ENCODE assay signal across 24 cellular contexts in genomic region chr2:60764736-60765534, GRCh38. TPM values are rescaled to one million over a fixed set of nuclear protein-coding genes. Genes with fewer than 3 reads are reported as not detected.
DNase-seq lines count a peak whose midpoint lies in the region; ATAC-seq, FAIRE-seq and TF ChIP-seq lines count a peak whose summit lies in the region.
"Had no signal": no experiment of that assay in that cellular context is flagged by ENCODE, and none has a peak within 500 bp of the region (broad histone marks: within the 10 kb centered on the region; RNA-seq: fewer than 3 reads in every experiment).

No MANE protein-coding gene starts in this region.

- H3K4me3 Mint-ChIP-seq in activated T-cell treated with anti-CD3 and anti-CD28 coated beads, Interleukin-2, amount 50 U/mL, for 72 hours, result no peak overlapping the region
- no peak overlapping the region for H3K4me3 Mint-ChIP-seq in activated T-cell treated with anti-CD3 and anti-CD28 coated beads, Interleukin-2, amount 50 U/mL, for 4 hours
- H3K4me3 Mint-ChIP-seq: endodermal cell, neural crest cell had no signal

- H3K4me1 Mint-ChIP-seq in activated T-cell treated with anti-CD3 and anti-CD28 coated beads, Interleukin-2, amount 50 U/mL, for 72 hours (ENCODE audit: low read depth), result peaks cover 30% of the 10 kb centered on the region
- H3K4me1 Mint-ChIP-seq in activated T-cell treated with anti-CD3 and anti-CD28 coated beads, Interleukin-2, amount 50 U/mL, for 4 hours (ENCODE audit: low read depth), result peaks cover 32% of the 10 kb centered on the region

- ATAC-seq in activated T-cell treated with anti-CD3 and anti-CD28 coated beads, Interleukin-2, amount 50 U/mL, for 72 hours (replicated peaks in 1 of 2), result peak; percentile 40 to 52
- ATAC-seq in activated T-cell treated with anti-CD3 and anti-CD28 coated beads, Interleukin-2, amount 50 U/mL, for 4 hours, result no peak
- ATAC-seq in GM21576 (IDR thresholded peaks at IDR 0.05; ENCODE audit: unreplicated experiment), result no peak
- ATAC-seq: heart right ventricle, upper lobe of right lung had no signal

- H3K9me3 Mint-ChIP-seq in activated T-cell treated with anti-CD3 and anti-CD28 coated beads, Interleukin-2, amount 50 U/mL, for 72 hours, result no peaks in the 10 kb centered on the region
- no peaks in the 10 kb centered on the region for H3K9me3 Mint-ChIP-seq in activated T-cell treated with anti-CD3 and anti-CD28 coated beads, Interleukin-2, amount 50 U/mL, for 4 hours
- H3K9me3 Mint-ChIP-seq: endodermal cell, neural crest cell had no signal

- peaks cover 9 to 16% of the 10 kb centered on the region in 2 donors for H3K36me3 ChIP-seq in small intestine (ENCODE audit: control insufficient read depth in 2 of 2, insufficient read depth in 2 of 2, low read length in 2 of 2)

- no peak for FAIRE-seq in small intestine (lab: Jason Lieb, UNC)
- FAIRE-seq: H1 had no signal

- peak overlapping the region; percentile 61 for H3K27ac Mint-ChIP-seq in activated T-cell treated with anti-CD3 and anti-CD28 coated beads, Interleukin-2, amount 50 U/mL, for 72 hours
- H3K27ac Mint-ChIP-seq: endodermal cell had no signal

- no peak overlapping the region for H3K4me3 ChIP-seq in fibroblast of mammary gland (ENCODE audit: control insufficient read depth, low read depth, low read length)
- H3K4me3 ChIP-seq in small intestine (ENCODE audit: low read depth in 1 of 2, low read length in 2 of 2), result no peak overlapping the region
- H3K4me3 ChIP-seq: coronary artery, heart right ventricle, sigmoid colon, upper lobe of right lung had no signal

- H3K36me3 Mint-ChIP-seq in activated T-cell treated with anti-CD3 and anti-CD28 coated beads, Interleukin-2, amount 50 U/mL, for 72 hours (ENCODE audit: insufficient read depth in 2 of 2), result peaks cover 7 to 35% of the 10 kb centered on the region in 2 donors
- peaks cover 41% of the 10 kb centered on the region for H3K36me3 Mint-ChIP-seq in activated T-cell treated with anti-CD3 and anti-CD28 coated beads, Interleukin-2, amount 50 U/mL, for 4 hours (ENCODE audit: insufficient read depth)

- H3K27me3 ChIP-seq in small intestine (ENCODE audit: control insufficient read depth in 2 of 2, insufficient read depth in 2 of 2, low read length in 2 of 2), result no peaks in the 10 kb centered on the region
- H3K27me3 ChIP-seq: heart right ventricle, sigmoid colon, upper lobe of right lung had no signal

- H3K27ac ChIP-seq in small intestine (ENCODE audit: low read depth in 1 of 2, low read length in 1 of 2), result no peak overlapping the region
- H3K27ac ChIP-seq: coronary artery, heart right ventricle, HL-60, sigmoid colon, upper lobe of right lung had no signal

- no peaks in the 10 kb centered on the region for H3K27me3 Mint-ChIP-seq in activated T-cell treated with anti-CD3 and anti-CD28 coated beads, Interleukin-2, amount 50 U/mL, for 72 hours (ENCODE audit: low read depth)
- H3K27me3 Mint-ChIP-seq in activated T-cell treated with anti-CD3 and anti-CD28 coated beads, Interleukin-2, amount 50 U/mL, for 4 hours (ENCODE audit: low read depth), result no peaks in the 10 kb centered on the region

- no peaks in the 10 kb centered on the region for H3K9me3 ChIP-seq in small intestine (ENCODE audit: control insufficient read depth, low read depth)
- H3K9me3 ChIP-seq: Caco-2, heart right ventricle, sigmoid colon, upper lobe of right lung had no signal

- no peak for DNase-seq in activated T-cell treated with anti-CD3 and anti-CD28 coated beads, Interleukin-2, amount 50 U/mL, for 72 hours
- DNase-seq in activated T-cell treated with anti-CD3 and anti-CD28 coated beads, Interleukin-2, amount 50 U/mL, for 4 hours, result no peak
- DNase-seq in RKO (ENCODE audit: low spot score) (peak; percentile 8), fibroblast of mammary gland (ENCODE audit: low read depth) (peak; percentile 51), small intestine (peak; percentile 17), NOMO-1 treated with dmso at 0.1 percent for 144 hours (lab: John Stamatoyannopoulos, UW; ENCODE audit: unreplicated experiment) (no peak)
- no peak for DNase-seq in NK-92 treated with Interleukin-12 subunit alpha and Interleukin-12 subunit beta, amount 100 ng/mL, for 24 hours (lab: John Stamatoyannopoulos, UW)
- DNase-seq: activated CD4-positive, alpha-beta T cell treated with anti-CD3 and anti-CD28 coated beads for 4 hours; activated effector memory CD4-positive, alpha-beta T cell treated with anti-CD3 and anti-CD28 coated beads, Interleukin-2, amount 50 U/mL, for 16 hours; Caco-2; DND-41; endodermal cell; heart right ventricle; MM.1S; NCI-H1694 treated with DMSO at 0.1 percent for 48 hours; OCI-M1; sigmoid colon; substantia nigra; upper lobe of right lung had no signal

- 68 to 80% (median 71%) methylated on average over 3 of the region's 3 CpGs for WGBS in small intestine, 3 donors

- no peak for TF ChIP-seq CTCF in fibroblast of mammary gland (conservative IDR thresholded peaks at IDR 0.05; ENCODE audit: control insufficient read depth, insufficient read depth, low read depth, low read length)

- H3K4me1 ChIP-seq in small intestine (ENCODE audit: control insufficient read depth in 2 of 2, insufficient read depth in 1 of 2, low read depth in 1 of 2, low read length in 1 of 2), result no peaks in the 10 kb centered on the region
- H3K4me1 ChIP-seq: Caco-2, heart right ventricle, upper lobe of right lung had no signal

RNA-seq across cellular contexts. Expression of gene PAPOLG, which starts 8.9 kb away (rescaled TPM):
- total RNA-seq in activated T-cell treated with anti-CD3 and anti-CD28 coated beads, Interleukin-2, amount 50 U/mL, for 72 hours, result 10 to 100 TPM; 18.3 to 22.9 TPM
- 10 to 100 TPM; 15.5 to 17.2 (median 16.5) TPM for total RNA-seq in activated T-cell treated with anti-CD3 and anti-CD28 coated beads, Interleukin-2, amount 50 U/mL, for 4 hours
- polyA plus RNA-seq in small intestine, result 1 to 10 TPM; 2.7 to 3.8 (median 3.5) TPM

Comparison
In these comparisons a context has a peak if more than half of its experiments do, and no peak if none do; other contexts are left out.
1. ATAC-seq: peak in activated T-cell treated with anti-CD3 and anti-CD28 coated beads, Interleukin-2, amount 50 U/mL, for 72 hours (2 of 2); none in activated T-cell treated with anti-CD3 and anti-CD28 coated beads, Interleukin-2, amount 50 U/mL, for 4 hours (0 of 2) and GM21576 (single experiment).
2. DNase-seq: peak in RKO (single experiment), fibroblast of mammary gland (single experiment) and small intestine (single experiment); none in activated T-cell treated with anti-CD3 and anti-CD28 coated beads, Interleukin-2, amount 50 U/mL, for 72 hours (0 of 2), activated T-cell treated with anti-CD3 and anti-CD28 coated beads, Interleukin-2, amount 50 U/mL, for 4 hours (single experiment), NOMO-1 treated with dmso at 0.1 percent for 144 hours (single experiment) and NK-92 treated with Interleukin-12 subunit alpha and Interleukin-12 subunit beta, amount 100 ng/mL, for 24 hours (single experiment).